ENCODE assay signal across 15 cellular contexts in the genomic region with DNA sequence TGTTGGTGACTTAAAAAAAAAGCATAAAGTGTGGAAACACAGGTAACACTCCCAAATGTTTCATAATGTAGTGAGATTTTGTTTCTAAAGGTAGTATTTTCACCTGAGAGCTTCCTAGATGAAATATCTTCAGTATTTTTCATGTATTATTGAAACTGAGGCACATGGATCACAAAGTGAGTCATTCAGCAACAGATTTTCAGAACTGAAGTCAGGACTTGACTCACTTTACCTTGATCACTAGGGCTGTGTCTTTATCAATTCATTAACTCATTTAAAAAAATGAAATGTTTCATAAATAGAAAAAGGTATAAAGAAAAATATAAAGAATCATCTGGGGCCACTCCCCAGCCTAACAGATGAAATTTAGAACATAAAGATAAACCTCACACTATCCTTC.
DNase-seq lines count a peak whose midpoint lies in the region; ATAC-seq, FAIRE-seq and TF ChIP-seq lines count a peak whose summit lies in the region.
"Had no signal": no experiment of that assay in that cellular context is flagged by ENCODE, and none has a peak within 500 bp of the region (broad histone marks: within the 10 kb centered on the region; RNA-seq: fewer than 3 reads in every experiment).

No MANE protein-coding gene starts in this region.

- no peaks in the 10 kb centered on the region for H3K27me3 ChIP-seq in skeletal muscle satellite cell (ENCODE audit: control insufficient read depth, insufficient read depth, low read length)

- peak overlapping the region; percentile 70 for H3K9ac ChIP-seq in skeletal muscle satellite cell (ENCODE audit: low read depth, low read length)

- peaks cover 38% of the 10 kb centered on the region for H3K4me1 ChIP-seq in skeletal muscle satellite cell (ENCODE audit: control insufficient read depth, insufficient read depth, low read length)

- peak overlapping the region; percentile 80 for H3K27ac ChIP-seq in epithelial cell of prostate

- no peaks in the 10 kb centered on the region for H3K27me3 Mint-ChIP-seq in activated T-cell treated with anti-CD3 and anti-CD28 coated beads, Interleukin-2, amount 50 U/mL, for 24 hours
- H3K27me3 Mint-ChIP-seq in activated T-cell treated with anti-CD3 and anti-CD28 coated beads, Interleukin-2, amount 50 U/mL, for 4 hours (ENCODE audit: low read depth): no peaks in the 10 kb centered on the region
- no peaks in the 10 kb centered on the region for H3K27me3 Mint-ChIP-seq in mesothelial cell of epicardium (ENCODE audit: low read depth)
- H3K27me3 Mint-ChIP-seq: brain; CD4-positive, alpha-beta memory T cell; stimulated activated naive B cell treated with anti-CD40 and anti-IgM and Interleukin-4, amounts not matched to agents 10 μg/mL and 1 μg/mL and 100 μg/mL, for 72 hours had no signal

- FAIRE-seq in RCC 7860 (lab: Jason Lieb, UNC) (peak; percentile 68), H54 (lab: Jason Lieb, UNC) (no peak)

- H3K4me3 ChIP-seq in skeletal muscle satellite cell (ENCODE audit: low read length): peak overlapping the region; percentile 70

- peak overlapping the region; percentile 87 for H3K4me2 ChIP-seq in skeletal muscle satellite cell (ENCODE audit: low read length)

- H3K36me3 ChIP-seq in skeletal muscle satellite cell (ENCODE audit: insufficient read depth, low read length): peaks cover 3% of the 10 kb centered on the region

- no peak for TF ChIP-seq POLR2A in H54 (IDR thresholded peaks at IDR 0.05; ENCODE audit: low read depth, low read length)

- no peaks in the 10 kb centered on the region for H3K9me3 Mint-ChIP-seq in activated T-cell treated with anti-CD3 and anti-CD28 coated beads, Interleukin-2, amount 50 U/mL, for 24 hours
- no peaks in the 10 kb centered on the region for H3K9me3 Mint-ChIP-seq in activated T-cell treated with anti-CD3 and anti-CD28 coated beads, Interleukin-2, amount 50 U/mL, for 4 hours
- H3K9me3 Mint-ChIP-seq in mesothelial cell of epicardium: peaks cover 4% of the 10 kb centered on the region
- H3K9me3 Mint-ChIP-seq: CD4-positive, alpha-beta memory T cell had no signal

- DNase-seq in activated T-cell treated with anti-CD3 and anti-CD28 coated beads, Interleukin-2, amount 50 U/mL, for 24 hours: no peak
- DNase-seq in activated T-cell treated with anti-CD3 and anti-CD28 coated beads, Interleukin-2, amount 50 U/mL, for 4 hours: no peak
- DNase-seq in RCC 7860 (ENCODE audit: low spot score) (no peak), epithelial cell of prostate (ENCODE audit: low read depth, low spot score) (no peak), mesothelial cell of epicardium (ENCODE audit: low spot score in 2 of 2, unreplicated experiment in 2 of 2) (no peak), H54 (ENCODE audit: insufficient read length, low spot score) (no peak)
- no peak for DNase-seq in stimulated activated CD4-positive, alpha-beta T cell treated with anti-CD3 and anti-CD28 coated beads, Interleukin-4, amount 100 ng/mL, for 1 hour
- DNase-seq: activated CD8-positive, alpha-beta memory T cell treated with anti-CD3 and anti-CD28 coated beads for 24 hours; activated gamma-delta T cell treated with Interleukin-2 at 50 U/mL for 16 hours; CD4-positive, alpha-beta memory T cell; NCI-H1694 treated with DMSO at 0.1 percent for 48 hours; NCI-H446; stimulated activated naive B cell treated with anti-CD40 and anti-IgM and Interleukin-4, amounts not matched to agents 10 μg/mL and 1 μg/mL and 100 μg/mL, for 72 hours had no signal

- peak overlapping the region; percentile 39 for H3K27ac Mint-ChIP-seq in activated T-cell treated with anti-CD3 and anti-CD28 coated beads, Interleukin-2, amount 50 U/mL, for 24 hours
- no peak overlapping the region for H3K27ac Mint-ChIP-seq in mesothelial cell of epicardium
- H3K27ac Mint-ChIP-seq: CD4-positive, alpha-beta memory T cell; stimulated activated naive B cell treated with anti-CD40 and anti-IgM and Interleukin-4, amounts not matched to agents 10 μg/mL and 1 μg/mL and 100 μg/mL, for 72 hours had no signal

- H3K36me3 Mint-ChIP-seq in activated T-cell treated with anti-CD3 and anti-CD28 coated beads, Interleukin-2, amount 50 U/mL, for 24 hours (ENCODE audit: low read depth): peaks cover 13% of the 10 kb centered on the region
- H3K36me3 Mint-ChIP-seq in activated T-cell treated with anti-CD3 and anti-CD28 coated beads, Interleukin-2, amount 50 U/mL, for 4 hours (ENCODE audit: insufficient read depth): peaks cover 16% of the 10 kb centered on the region
- H3K36me3 Mint-ChIP-seq in mesothelial cell of epicardium: peaks cover 6% of the 10 kb centered on the region

- no peak overlapping the region for H3K4me3 Mint-ChIP-seq in activated T-cell treated with anti-CD3 and anti-CD28 coated beads, Interleukin-2, amount 50 U/mL, for 24 hours
- no peak overlapping the region for H3K4me3 Mint-ChIP-seq in activated T-cell treated with anti-CD3 and anti-CD28 coated beads, Interleukin-2, amount 50 U/mL, for 4 hours
- no peak overlapping the region for H3K4me3 Mint-ChIP-seq in mesothelial cell of epicardium
- H3K4me3 Mint-ChIP-seq: CD4-positive, alpha-beta memory T cell; stimulated activated naive B cell treated with anti-CD40 and anti-IgM and Interleukin-4, amounts not matched to agents 10 μg/mL and 1 μg/mL and 100 μg/mL, for 72 hours had no signal

- no peak for TF ChIP-seq CTCF in mesothelial cell of epicardium (IDR thresholded peaks at IDR 0.05; ENCODE audit: unreplicated experiment)

- peaks cover 30% of the 10 kb centered on the region for H3K4me1 Mint-ChIP-seq in activated T-cell treated with anti-CD3 and anti-CD28 coated beads, Interleukin-2, amount 50 U/mL, for 24 hours (ENCODE audit: low read depth)
- peaks cover 7% of the 10 kb centered on the region for H3K4me1 Mint-ChIP-seq in activated T-cell treated with anti-CD3 and anti-CD28 coated beads, Interleukin-2, amount 50 U/mL, for 4 hours (ENCODE audit: low read depth)
- H3K4me1 Mint-ChIP-seq in mesothelial cell of epicardium: peaks cover 20% of the 10 kb centered on the region

- ATAC-seq in activated T-cell treated with anti-CD3 and anti-CD28 coated beads, Interleukin-2, amount 50 U/mL, for 4 hours: no peak
- ATAC-seq: stimulated activated naive B cell treated with anti-CD40 and anti-IgM and Interleukin-4, amounts not matched to agents 10 μg/mL and 1 μg/mL and 100 μg/mL, for 72 hours had no signal

- H3K9me3 ChIP-seq in skeletal muscle satellite cell (replicated peaks; ENCODE audit: low read length): no peaks in the 10 kb centered on the region
